ENCODE assay signal across 1 cellular context in genomic region chr17:72515291-72516065, GRCh38.
TF ChIP-seq lines count a peak whose summit lies in the region.

No MANE protein-coding gene starts in this region.

TF ChIP-seq in GM23338, 12 proteins besides CTCF, POLR2A, EP300 and RAD21 (continued from another document):
- no peak for TF ChIP-seq ZNF462 (CRISPR knock-in tag; IDR thresholded peaks at IDR 0.05)
- TF ChIP-seq CREB1 (CRISPR knock-in tag; IDR thresholded peaks at IDR 0.05; ENCODE audit: low read depth) = no peak
- TF ChIP-seq POLR2AphosphoS5 (IDR thresholded peaks at IDR 0.05; ENCODE audit: low read depth) = no peak
- no peak for TF ChIP-seq JUNB (IDR thresholded peaks at IDR 0.05; ENCODE audit: unreplicated experiment)
TF ChIP-seq in GM23338: peak in this region for 0.
